8 cellular contexts compared by ENCODE assay signal in the genomic region with DNA sequence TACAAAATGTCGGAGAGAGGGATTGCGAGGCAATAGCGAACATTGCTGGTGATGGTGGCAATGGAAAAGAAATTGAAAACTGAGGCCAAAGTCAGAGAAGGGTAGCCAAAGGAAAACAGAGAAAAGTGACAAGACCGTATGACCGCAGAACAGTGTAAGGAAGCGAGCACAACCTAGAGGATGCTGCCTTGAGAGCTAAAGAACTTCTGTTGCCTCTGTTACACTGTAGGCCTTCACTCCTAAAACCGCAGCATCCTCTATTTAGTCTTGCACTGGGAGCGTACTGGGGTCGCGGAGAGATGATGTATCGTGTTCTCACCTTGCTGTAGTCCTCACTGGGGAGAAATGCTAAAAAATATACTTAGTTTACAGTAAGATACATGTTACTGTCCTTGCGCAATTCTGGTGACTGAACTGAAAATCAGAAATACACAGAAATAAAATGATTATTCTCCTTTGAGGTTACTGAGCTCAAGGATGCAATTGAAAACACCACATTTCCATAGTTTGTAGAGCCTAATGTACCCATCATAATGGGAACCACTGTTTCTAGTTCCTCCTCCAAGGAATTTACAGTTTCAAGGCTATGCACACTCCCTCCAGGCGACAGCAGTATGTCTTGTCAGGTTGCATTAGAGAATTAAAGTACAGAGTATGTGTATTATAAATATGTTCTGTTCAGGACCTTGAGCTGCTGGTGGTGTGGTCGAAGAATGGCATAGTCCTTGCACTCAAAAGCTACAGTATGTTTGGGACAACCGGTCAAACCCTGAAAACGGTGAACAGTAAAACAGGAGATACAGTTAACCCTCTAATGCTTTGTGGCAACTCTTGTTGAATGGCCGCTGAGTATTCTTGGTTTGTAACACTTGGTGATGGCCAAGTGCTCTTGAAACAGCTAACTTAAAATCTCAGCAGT. TPM values are rescaled to one million over a fixed set of nuclear protein-coding genes. Genes with fewer than 3 reads are reported as not detected.
DNase-seq lines count a peak whose midpoint lies in the region; ATAC-seq and TF ChIP-seq lines count a peak whose summit lies in the region.

No MANE protein-coding gene starts in this region.

- H3K9me3 ChIP-seq in NT2/D1 (ENCODE audit: insufficient read depth, low read length) (no peaks in the 10 kb centered on the region), breast epithelium (no peaks in the 10 kb centered on the region), right lobe of liver (no peaks in the 10 kb centered on the region), thymus (ENCODE audit: control insufficient read depth) (no peaks in the 10 kb centered on the region)

- H3K9ac ChIP-seq in NT2/D1 (ENCODE audit: insufficient read length, low read depth) = peak overlapping the region; percentile 90

- peak overlapping the region; percentile 99 for H3K27ac ChIP-seq in breast epithelium
- H3K27ac ChIP-seq in right lobe of liver = peak overlapping the region; percentile 94 to 99 (median 98)
- peak overlapping the region; percentile 98 for H3K27ac ChIP-seq in thymus (ENCODE audit: low read depth)

- no peak for TF ChIP-seq POLR2A in breast epithelium (IDR thresholded peaks at IDR 0.05)
- TF ChIP-seq POLR2A in right lobe of liver (IDR thresholded peaks at IDR 0.05) = no peak

- H3K4me1 ChIP-seq in NT2/D1 (ENCODE audit: insufficient read depth, insufficient read length) (no peaks in the 10 kb centered on the region), breast epithelium (peaks cover 0 to 6% of the 10 kb centered on the region in 2 donors), right lobe of liver (peaks cover 0 to 29% (median 14%) of the 10 kb centered on the region in 4 donors), thymus (ENCODE audit: control insufficient read depth, insufficient read depth, low read length) (peaks cover 7% of the 10 kb centered on the region)

- WGBS in right lobe of liver (ENCODE audit: insufficient coverage, low coverage, low lambda C conversion rate, missing lambda C conversion rate) = 2% methylated on average over 16 of the region's 17 CpGs
- 6% methylated on average over 17 of the region's 17 CpGs for WGBS in thymus

- intact Hi-C loops in breast epithelium (cut with DNase I; ENCODE audit: low total_unique reads) = loop anchor here (2.0 kb wide), 1 partner anchor 41 kb away; no protein-coding TSS in a partner anchor
- intact Hi-C loops in right lobe of liver (cut with DNase I) = no loop called here

- peak overlapping the region; percentile 63 for H3K4me3 ChIP-seq in NT2/D1 (ENCODE audit: insufficient read length, low read depth)
- H3K4me3 ChIP-seq in breast epithelium = peak overlapping the region; percentile 94 to 100 (median 98)
- peak overlapping the region; percentile 83 to 93 (median 90) for H3K4me3 ChIP-seq in right lobe of liver
- H3K4me3 ChIP-seq in thymus (ENCODE audit: low read length) = peak overlapping the region; percentile 97

- DNase-seq in stimulated activated CD4-positive, alpha-beta T cell treated with anti-CD3 and anti-CD28 coated beads, Interleukin-2, amount 100 ng/mL, for 24 hours = peak; percentile 29 to 30
- no peak for DNase-seq in stimulated activated CD4-positive, alpha-beta T cell treated with anti-CD3 and anti-CD28 coated beads, Interleukin-2, amount 100 ng/mL, for 48 hours
- DNase-seq in NT2/D1 (ENCODE audit: low read depth, low spot score) (peak; percentile 22), breast epithelium (ENCODE audit: low spot score in 2 of 2) (no peak), right lobe of liver (no peak)

- no peak for TF ChIP-seq CTCF in breast epithelium (IDR thresholded peaks at IDR 0.05)
- no peak for TF ChIP-seq CTCF in right lobe of liver (IDR thresholded peaks at IDR 0.05)

- H3K36me3 ChIP-seq in NT2/D1 (ENCODE audit: insufficient read depth, insufficient read length, low read length) (no peaks in the 10 kb centered on the region), breast epithelium (no peaks in the 10 kb centered on the region), right lobe of liver (no peaks in the 10 kb centered on the region), thymus (ENCODE audit: control insufficient read depth, insufficient read depth) (no peaks in the 10 kb centered on the region)

- ATAC-seq in right lobe of liver = no peak
- no peak for ATAC-seq in GM18858 (IDR thresholded peaks at IDR 0.05; ENCODE audit: unreplicated experiment)
- no peak for ATAC-seq in GM21381 (IDR thresholded peaks at IDR 0.05; ENCODE audit: unreplicated experiment)

- H3K27me3 ChIP-seq in NT2/D1 (ENCODE audit: insufficient read depth, insufficient read length) = no peaks in the 10 kb centered on the region
- H3K27me3 ChIP-seq in breast epithelium = no peaks in the 10 kb centered on the region
- no peaks in the 10 kb centered on the region for H3K27me3 ChIP-seq in right lobe of liver
- H3K27me3 ChIP-seq in thymus (ENCODE audit: control insufficient read depth, insufficient read depth) = no peaks in the 10 kb centered on the region

RNA-seq across cellular contexts. Expression of a gene that starts 1.3 kb away (rescaled TPM):
- total RNA-seq in breast epithelium = 100 to 1,000 TPM in 2 of 3 donors, 10 to 100 TPM in 1; 82.3 to 187 (median 105) TPM
- total RNA-seq in right lobe of liver = 10 to 100 TPM; 20.6 to 32.3 (median 21.5) TPM
- polyA plus RNA-seq in thymus = 31.4 TPM

Comparison
In these comparisons a context has a peak if more than half of its experiments do, and no peak if none do; other contexts are left out.
1. DNase-seq: peak in stimulated activated CD4-positive, alpha-beta T cell treated with anti-CD3 and anti-CD28 coated beads, Interleukin-2, amount 100 ng/mL, for 24 hours (2 of 2) and NT2/D1 (single experiment); none in stimulated activated CD4-positive, alpha-beta T cell treated with anti-CD3 and anti-CD28 coated beads, Interleukin-2, amount 100 ng/mL, for 48 hours (0 of 2), breast epithelium (0 of 2) and right lobe of liver (0 of 3).
2. Peak in every context shown above with its lines, with median percentiles within 50 percentile points of each other: H3K4me3 ChIP-seq and H3K27ac ChIP-seq.